In the genomic region with DNA sequence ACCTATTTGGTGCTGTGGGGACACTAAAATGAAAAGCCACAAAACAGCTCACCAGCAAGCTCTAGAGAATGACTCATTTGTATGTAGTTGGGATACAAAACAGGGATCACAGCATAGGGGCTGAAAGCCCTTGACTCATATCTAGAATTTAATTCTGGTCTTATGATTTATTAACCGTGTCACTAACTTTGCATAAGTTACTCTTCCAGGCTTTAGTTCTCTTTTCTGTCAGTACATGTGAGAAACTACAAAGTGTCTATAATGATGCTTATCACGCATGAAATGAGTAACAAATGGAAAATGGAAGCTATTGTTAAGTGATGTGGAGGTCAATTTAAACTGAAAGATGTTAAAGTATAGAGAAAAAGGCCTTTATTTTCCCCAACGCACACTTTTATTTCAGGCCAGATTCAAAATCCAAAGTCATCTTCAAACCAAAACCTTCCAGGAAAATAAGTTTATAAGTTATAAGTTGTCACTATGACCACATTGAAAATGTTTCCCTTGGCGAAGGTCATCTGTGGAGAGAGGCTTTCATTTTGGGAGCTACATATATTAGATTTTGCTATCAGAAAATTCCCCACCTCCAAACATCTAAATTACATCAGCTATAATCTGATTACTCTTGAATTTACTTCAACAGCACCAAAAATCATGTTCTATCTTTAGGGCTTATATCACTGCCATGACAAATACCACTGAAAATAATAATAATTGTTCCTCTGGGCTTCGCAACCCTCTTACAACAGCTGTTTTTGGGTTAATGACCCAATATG, we compare ENCODE assay signal across 10 cellular contexts.
A peak's percentile ranks its signal among the peaks of the same experiment; 100 is the strongest.
DNase-seq lines count a peak whose midpoint lies in the region; ATAC-seq and TF ChIP-seq lines count a peak whose summit lies in the region.
"Had no signal": no experiment of that assay in that cellular context is flagged by ENCODE, and none has a peak within 500 bp of the region (broad histone marks: within the 10 kb centered on the region; RNA-seq: fewer than 3 reads in every experiment).

No MANE protein-coding gene starts in this region.

- no peak overlapping the region for H3K4me3 ChIP-seq in sigmoid colon
- no peak overlapping the region for H3K4me3 ChIP-seq in heart left ventricle
- H3K4me3 ChIP-seq in right lobe of liver, result no peak overlapping the region
- H3K4me3 ChIP-seq: BLaER1 treated with 17β-estradiol and CSF1 and Interleukin-3, amounts not matched to agents 10 nM and 100 nM; thoracic aorta had no signal

- no peak for TF ChIP-seq EP300 in sigmoid colon (IDR thresholded peaks at IDR 0.05)

- DNase-seq in GM10248 (ENCODE audit: extremely low spot score), result peak; percentile 34
- DNase-seq in RKO (ENCODE audit: low spot score), result peak; percentile 0
- DNase-seq in sigmoid colon, result no peak
- no peak for DNase-seq in heart left ventricle
- no peak for DNase-seq in right lobe of liver
- DNase-seq in amygdala (lab: John Stamatoyannopoulos, UW), result no peak

- intact Hi-C loops in sigmoid colon (cut with DNase I), result no loop called here
- intact Hi-C loops in heart left ventricle (cut with DNase I), result no loop called here
- intact Hi-C loops in right lobe of liver (cut with DNase I), result no loop called here

- POLR2A ChIA-PET in GM10248 (lab: Yijun Ruan, JAX), result no interaction called here

- 72 to 80% methylated on average over 5 of the region's 5 CpGs for WGBS in sigmoid colon, 2 donors
- WGBS in heart left ventricle, 4 donors, result 78 to 80% (median 80%) methylated on average over 5 of the region's 5 CpGs
- 60% methylated on average over 5 of the region's 5 CpGs for WGBS in right lobe of liver (ENCODE audit: insufficient coverage, low coverage, low lambda C conversion rate, missing lambda C conversion rate)

- no peaks in the 10 kb centered on the region for H3K4me1 ChIP-seq in sigmoid colon
- H3K4me1 ChIP-seq in heart left ventricle, result no peaks in the 10 kb centered on the region
- no peaks in the 10 kb centered on the region for H3K4me1 ChIP-seq in right lobe of liver

- H3K9me3 ChIP-seq in sigmoid colon (no peaks in the 10 kb centered on the region), heart left ventricle (no peaks in the 10 kb centered on the region), right lobe of liver (no peaks in the 10 kb centered on the region)
- H3K9me3 ChIP-seq: BLaER1 treated with 17β-estradiol and CSF1 and Interleukin-3, amounts not matched to agents 10 nM and 100 nM; thoracic aorta had no signal

- ATAC-seq in GM19463 (IDR thresholded peaks at IDR 0.05; ENCODE audit: unreplicated experiment), result peak; percentile 81
- ATAC-seq in HG03064 (IDR thresholded peaks at IDR 0.05; ENCODE audit: low read depth, unreplicated experiment), result peak; percentile 91
- no peak for ATAC-seq in heart left ventricle
- ATAC-seq in right lobe of liver, result no peak

- H3K27ac ChIP-seq in sigmoid colon, result no peak overlapping the region
- no peak overlapping the region for H3K27ac ChIP-seq in heart left ventricle
- H3K27ac ChIP-seq in right lobe of liver, result no peak overlapping the region
- H3K27ac ChIP-seq: BLaER1 treated with 17β-estradiol and CSF1 and Interleukin-3, amounts not matched to agents 10 nM and 100 nM; thoracic aorta had no signal

- H3K27me3 ChIP-seq in sigmoid colon, result no peaks in the 10 kb centered on the region
- H3K27me3 ChIP-seq in heart left ventricle, result no peaks in the 10 kb centered on the region
- no peaks in the 10 kb centered on the region for H3K27me3 ChIP-seq in right lobe of liver
- H3K27me3 ChIP-seq: BLaER1 treated with 17β-estradiol and CSF1 and Interleukin-3, amounts not matched to agents 10 nM and 100 nM had no signal

- TF ChIP-seq POLR2A in sigmoid colon (IDR thresholded peaks at IDR 0.05) (no peak), heart left ventricle (IDR thresholded peaks at IDR 0.05) (no peak), right lobe of liver (IDR thresholded peaks at IDR 0.05) (no peak)

- CTCF ChIA-PET in GM10248 (lab: Yijun Ruan, JAX), result interaction anchor here (1.2 to 1.6 kb wide), 2 partner anchors 9 to 12 kb away, joined by 4 read pairs; no protein-coding TSS in a partner anchor

- H3K36me3 ChIP-seq in sigmoid colon (no peaks in the 10 kb centered on the region), heart left ventricle (no peaks in the 10 kb centered on the region), right lobe of liver (no peaks in the 10 kb centered on the region)
- H3K36me3 ChIP-seq: BLaER1 treated with 17β-estradiol and CSF1 and Interleukin-3, amounts not matched to agents 10 nM and 100 nM; thoracic aorta had no signal

- TF ChIP-seq CTCF in GM10248 (IDR thresholded peaks at IDR 0.05; ENCODE audit: control extremely low read depth, extremely low read depth, low read depth, missing control alignments), result no peak
- no peak for TF ChIP-seq CTCF in sigmoid colon (IDR thresholded peaks at IDR 0.05)
- no peak for TF ChIP-seq CTCF in heart left ventricle (IDR thresholded peaks at IDR 0.05)
- no peak for TF ChIP-seq CTCF in right lobe of liver (IDR thresholded peaks at IDR 0.05)

Comparison
In these comparisons a context has a peak if more than half of its experiments do, and no peak if none do; other contexts are left out.
1. DNase-seq: peak in GM10248 (single experiment) and RKO (single experiment); none in sigmoid colon (single experiment), heart left ventricle (0 of 5), right lobe of liver (0 of 3) and amygdala (0 of 56).
2. ATAC-seq: peak in GM19463 (single experiment) and HG03064 (single experiment); none in heart left ventricle (0 of 4) and right lobe of liver (0 of 4).